In the genomic region with DNA sequence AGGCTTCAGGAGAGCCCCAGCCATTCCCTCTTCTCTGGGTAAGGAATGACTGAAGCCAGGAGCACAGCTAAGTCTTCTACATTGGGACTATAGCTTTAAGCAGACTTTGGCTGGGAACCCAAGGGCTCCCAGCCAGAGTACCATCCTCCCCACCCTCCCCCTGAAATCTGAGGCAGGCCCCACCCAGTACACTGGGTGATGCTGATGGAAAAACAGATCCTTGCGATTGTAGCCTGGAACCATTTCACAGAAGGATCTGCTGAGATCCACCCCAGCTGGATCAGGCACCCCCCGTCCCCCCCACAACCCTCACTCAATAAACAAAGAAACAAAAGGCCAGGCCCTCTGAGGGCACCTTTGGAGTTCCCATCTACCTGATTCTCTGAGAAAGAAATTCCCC, we compare ENCODE assay signal across 8 cellular contexts. TPM values are rescaled to one million over a fixed set of nuclear protein-coding genes. Genes with fewer than 3 reads are reported as not detected.
DNase-seq lines count a peak whose midpoint lies in the region; ATAC-seq and TF ChIP-seq lines count a peak whose summit lies in the region.

No MANE protein-coding gene starts in this region.

- peak; percentile 53 for ATAC-seq in esophagus mucosa
- no peak for ATAC-seq in GM18907 (IDR thresholded peaks at IDR 0.05; ENCODE audit: unreplicated experiment)
- ATAC-seq in HG02981 (IDR thresholded peaks at IDR 0.05; ENCODE audit: unreplicated experiment) = no peak

- H3K27ac ChIP-seq in neutrophil = peak overlapping the region; percentile 91

- DNase-seq in Ammon's horn (ENCODE audit: low spot score) = peak; percentile 76
- peak; percentile 33 for DNase-seq in NCI-H226
- DNase-seq in LoVo (ENCODE audit: low spot score) = no peak
- DNase-seq in NCI-H82 (lab: John Stamatoyannopoulos, UW) = no peak

- H3K9me3 ChIP-seq in neutrophil = no peaks in the 10 kb centered on the region

- no peak for TF ChIP-seq CTCF in neutrophil (IDR thresholded peaks at IDR 0.05)

- H3K4me1 ChIP-seq in neutrophil (ENCODE audit: control insufficient read depth in 1 of 2, insufficient read depth in 1 of 2, low read depth in 1 of 2, low read length in 1 of 2) = peaks cover 40 to 43% of the 10 kb centered on the region in 2 experiments

- no peaks in the 10 kb centered on the region for H3K27me3 ChIP-seq in neutrophil

- peaks cover 25% of the 10 kb centered on the region for H3K36me3 ChIP-seq in neutrophil

- H3K4me3 ChIP-seq in neutrophil (ENCODE audit: low read depth in 1 of 2, low read length in 1 of 2) = no peak overlapping the region

RNA-seq across cellular contexts. Expression of a gene that starts 39.8 kb away (rescaled TPM):
- total RNA-seq in esophagus mucosa = 2.5 TPM

RNA-seq across cellular contexts. Expression of a gene that starts 41.9 kb away (rescaled TPM):
- 117 TPM for total RNA-seq in esophagus mucosa

RNA-seq across cellular contexts. Expression of a gene that starts 42.2 kb away (rescaled TPM):
- 5.5 TPM for total RNA-seq in esophagus mucosa

Comparison
In these comparisons a context has a peak if more than half of its experiments do, and no peak if none do; other contexts are left out.
1. DNase-seq: peak in Ammon's horn (single experiment) and NCI-H226 (single experiment); none in LoVo (single experiment) and NCI-H82 (single experiment).